Comparison of ENCODE assay signal across 30 cellular contexts in the genomic region with DNA sequence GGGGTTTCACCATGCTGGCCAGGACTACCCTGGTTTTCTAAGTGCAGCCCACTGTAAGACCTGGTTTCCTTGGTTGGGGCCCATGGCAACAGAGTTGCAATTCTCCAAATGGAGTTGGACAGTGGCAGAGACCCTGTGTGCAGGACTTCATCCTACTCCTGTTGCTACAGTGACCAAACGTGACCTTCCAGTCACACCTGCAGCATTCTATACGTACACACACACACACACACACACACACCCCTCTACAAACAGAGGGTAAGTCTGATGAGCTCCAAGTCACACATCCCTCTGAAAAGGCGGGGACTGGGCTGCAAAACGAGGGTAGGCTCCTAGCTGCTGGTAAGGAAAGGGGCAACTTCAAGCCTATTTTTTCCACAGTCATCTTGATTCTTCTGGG. TPM values are rescaled to one million over a fixed set of nuclear protein-coding genes. Genes with fewer than 3 reads are reported as not detected.
"Had no signal": no experiment of that assay in that cellular context is flagged by ENCODE, and none has a peak within 500 bp of the region (broad histone marks: within the 10 kb centered on the region; RNA-seq: fewer than 3 reads in every experiment).

No MANE protein-coding gene starts in this region.

- H3K27ac ChIP-seq: SJCRH30, SK-N-MC, VCaP had no signal

- H3K27me3 ChIP-seq: adrenal gland, body of pancreas, breast epithelium, MG63, SJCRH30 had no signal

- H3K27ac Mint-ChIP-seq: activated B cell treated with CpG ODN at 0.5 μM for 24 hours; activated CD4-positive, alpha-beta memory T cell treated with anti-CD3 and anti-CD28 coated beads for 36 hours; activated naive CD4-positive, alpha-beta T cell treated with anti-CD3 and anti-CD28 coated beads for 36 hours; activated naive CD4-positive, alpha-beta T cell treated with anti-CD3 and anti-CD28 coated beads, Interleukin-2, amount 50 U/mL, for 72 hours; activated T-helper 1 cell treated with anti-CD3 and anti-CD28 coated beads, Interleukin-12 subunit alpha, Interleukin-12 subunit beta, Interleukin-2, Interleukin-4 antibody, amounts not matched to agents 30 ng/mL and 10 ng/mL and 1 ng/mL, durations not matched to agents 14 hours and 24 hours and 36 hours; T-helper 2 cell treated with Interferon-gamma antibody and Interleukin-4, amounts not matched to agents 5 μg/mL and 100 μg/mL, for 36 hours had no signal

- H3K9me3 ChIP-seq: adrenal gland, body of pancreas had no signal

- H3K4me3 Mint-ChIP-seq: activated B cell treated with CpG ODN at 0.5 μM for 24 hours; activated CD4-positive, alpha-beta memory T cell treated with anti-CD3 and anti-CD28 coated beads for 36 hours; activated naive CD4-positive, alpha-beta T cell treated with anti-CD3 and anti-CD28 coated beads for 36 hours; activated T-cell treated with anti-CD3 and anti-CD28 coated beads, Interleukin-2, amount 50 U/mL, for 4 hours; activated T-helper 1 cell treated with anti-CD3 and anti-CD28 coated beads, Interleukin-12 subunit alpha, Interleukin-12 subunit beta, Interleukin-2, Interleukin-4 antibody, amounts not matched to agents 30 ng/mL and 10 ng/mL and 1 ng/mL, durations not matched to agents 14 hours and 24 hours and 36 hours; T-helper 2 cell treated with Interferon-gamma antibody and Interleukin-4, amounts not matched to agents 5 μg/mL and 100 μg/mL, for 36 hours had no signal

- H3K9me3 Mint-ChIP-seq: activated naive CD4-positive, alpha-beta T cell treated with anti-CD3 and anti-CD28 coated beads, Interleukin-2, amount 50 U/mL, for 72 hours; activated T-helper 1 cell treated with anti-CD3 and anti-CD28 coated beads, Interleukin-12 subunit alpha, Interleukin-12 subunit beta, Interleukin-2, Interleukin-4 antibody, amounts not matched to agents 30 ng/mL and 10 ng/mL and 1 ng/mL, durations not matched to agents 14 hours and 24 hours and 36 hours had no signal

- H3K36me3 Mint-ChIP-seq: activated CD4-positive, alpha-beta memory T cell treated with anti-CD3 and anti-CD28 coated beads for 36 hours had no signal

- H3K4me3 ChIP-seq: adrenal gland, body of pancreas, breast epithelium, MG63, SJCRH30, SK-N-MC had no signal

- DNase-seq: activated B cell treated with CpG ODN at 0.5 μM for 24 hours; activated CD4-positive, alpha-beta memory T cell treated with anti-CD3 and anti-CD28 coated beads for 36 hours; activated CD4-positive, alpha-beta T cell treated with anti-CD3 and anti-CD28 coated beads for 4 hours; activated CD4-positive, alpha-beta T cell treated with anti-CD3 and anti-CD28 coated beads, Interleukin-2, amount 50 U/mL, for 1 hour; activated CD4-positive, CD25-positive, alpha-beta regulatory T cell treated with anti-CD3 and anti-CD28 coated beads, Interleukin-2, amount 50 U/mL, for 72 hours; activated CD8-positive, alpha-beta memory T cell treated with anti-CD3 and anti-CD28 coated beads, Interleukin-2, amount 50 U/mL, for 4 hours; activated gamma-delta T cell treated with Interleukin-2 at 50 U/mL for 16 hours; activated naive CD4-positive, alpha-beta T cell treated with anti-CD3 and anti-CD28 coated beads for 36 hours; activated T-cell treated with anti-CD3 and anti-CD28 coated beads for 4 hours; activated T-cell treated with anti-CD3 and anti-CD28 coated beads, Interleukin-2, amount 50 U/mL, for 4 hours; body of pancreas; Kasumi-1; KG1; MG63; NCI-H1048; NCI-H1105 treated with DMSO at 0.1 percent for 48 hours; NCI-H1436; NCI-H1694; NCI-H2029; NCI-H345; NCI-H524 treated with DMSO at 0.1 percent for 48 hours; SHP77; SJCRH30 had no signal

- H3K27me3 Mint-ChIP-seq: activated B cell treated with CpG ODN at 0.5 μM for 24 hours had no signal

- H3K36me3 ChIP-seq: breast epithelium had no signal

- H3K4me1 ChIP-seq: breast epithelium had no signal

RNA-seq across cellular contexts. Expression of a gene that starts 23.6 kb away (rescaled TPM):
- total RNA-seq: activated naive CD4-positive, alpha-beta T cell treated with anti-CD3 and anti-CD28 coated beads for 36 hours had no signal
